In genomic region chr1:247966520-247967204, GRCh38 we compare ENCODE assay signal across 16 cellular contexts. TPM values are rescaled to one million over a fixed set of nuclear protein-coding genes. Genes with fewer than 3 reads are reported as not detected.
A peak's percentile ranks its signal among the peaks of the same experiment; 100 is the strongest.
DNase-seq lines count a peak whose midpoint lies in the region; ATAC-seq, FAIRE-seq and TF ChIP-seq lines count a peak whose summit lies in the region.
"Had no signal": no experiment of that assay in that cellular context is flagged by ENCODE, and none has a peak within 500 bp of the region (broad histone marks: within the 10 kb centered on the region; RNA-seq: fewer than 3 reads in every experiment).

No MANE protein-coding gene starts in this region.

- H3K9me3 ChIP-seq in BLaER1 (no peaks in the 10 kb centered on the region), stomach (peaks cover 0 to 5% (median 0%) of the 10 kb centered on the region in 4 donors)
- H3K9me3 ChIP-seq: body of pancreas, Peyer's patch had no signal

- TF ChIP-seq CTCF in stomach (IDR thresholded peaks at IDR 0.05) = no peak

- H3K4me2 ChIP-seq in BLaER1 = peak overlapping the region; percentile 21

- H3K4me3 ChIP-seq in BLaER1 (no peak overlapping the region), stomach (no peak overlapping the region)
- H3K4me3 ChIP-seq: body of pancreas, GM23248, Peyer's patch had no signal

- H3K27ac ChIP-seq in BLaER1 (no peak overlapping the region), stomach (no peak overlapping the region)
- H3K27ac ChIP-seq: body of pancreas, GM23248, Peyer's patch had no signal

- peaks cover 9% of the 10 kb centered on the region; the same call in 1 of the 2 replicates for H3K4me1 ChIP-seq in BLaER1
- H3K4me1 ChIP-seq in stomach = no peaks in the 10 kb centered on the region
- H3K4me1 ChIP-seq: body of pancreas, Peyer's patch had no signal

- 57 to 68% (median 65%) methylated on average over 5 of the region's 5 CpGs for WGBS in stomach, 5 donors

- H3K9ac ChIP-seq in BLaER1 = no peak overlapping the region
- H3K9ac ChIP-seq: GM23248 had no signal

- no peaks in the 10 kb centered on the region for H4K20me1 ChIP-seq in BLaER1

- H3K36me3 ChIP-seq in BLaER1 (no peaks in the 10 kb centered on the region), stomach (no peaks in the 10 kb centered on the region)
- H3K36me3 ChIP-seq: Peyer's patch had no signal

- FAIRE-seq in GM19239 (lab: Jason Lieb, UNC) = peak; percentile 75
- FAIRE-seq: TTC549 had no signal

- TF ChIP-seq EP300 in stomach (IDR thresholded peaks at IDR 0.05) = no peak

- H3K27me3 ChIP-seq in BLaER1 (no peaks in the 10 kb centered on the region), stomach (no peaks in the 10 kb centered on the region)
- H3K27me3 ChIP-seq: body of pancreas, Peyer's patch had no signal

- no peak for DNase-seq in GM19239 (ENCODE audit: insufficient read length, low spot score)
- no peak for DNase-seq in 8988T
- DNase-seq in pons (ENCODE audit: low spot score) = no peak
- no peak for DNase-seq in central memory CD4-positive, alpha-beta T cell
- DNase-seq in stomach = no peak
- DNase-seq: ACHN, body of pancreas, GM23248, NCI-H2081, Peyer's patch, right cardiac atrium had no signal

- no peak for TF ChIP-seq POLR2A in stomach (IDR thresholded peaks at IDR 0.05)

- ATAC-seq in HG02678 (IDR thresholded peaks at IDR 0.05; ENCODE audit: unreplicated experiment) = peak; percentile 71
- peak; percentile 85 for ATAC-seq in HG03442 (IDR thresholded peaks at IDR 0.05; ENCODE audit: unreplicated experiment)
- ATAC-seq: body of pancreas, right cardiac atrium had no signal

- intact Hi-C loops in stomach (cut with DNase I; ENCODE audit: low total_unique reads) = no loop called here

RNA-seq across cellular contexts. Expression of gene OR2AK2, which starts 1.6 kb away (rescaled TPM):
- total RNA-seq in stomach = not detected
- polyA plus RNA-seq in stomach = not detected
- total RNA-seq: body of pancreas, GM23248, Peyer's patch, right cardiac atrium, urinary bladder had no signal
- polyA plus RNA-seq: GM23248, right cardiac atrium, urinary bladder had no signal

RNA-seq across cellular contexts. Expression of gene OR2L8, which starts 18.0 kb away (rescaled TPM):
- not detected for total RNA-seq in stomach
- not detected for polyA plus RNA-seq in stomach
- total RNA-seq: body of pancreas, GM23248, Peyer's patch, right cardiac atrium had no signal
- polyA plus RNA-seq: GM23248, right cardiac atrium, urinary bladder had no signal

RNA-seq across cellular contexts. Expression of gene OR2AJ1, which starts 42.0 kb away (rescaled TPM):
- 10 to 100 TPM in 1 of 5 donors, not detected in 4; 10.5 TPM for total RNA-seq in stomach
- polyA plus RNA-seq in stomach = not detected
- total RNA-seq: body of pancreas, GM23248, Peyer's patch, right cardiac atrium, urinary bladder had no signal
- polyA plus RNA-seq: GM23248, right cardiac atrium, urinary bladder had no signal

RNA-seq across cellular contexts. Expression of gene OR2T8, which starts 46.6 kb away (rescaled TPM):
- total RNA-seq in stomach = not detected
- polyA plus RNA-seq in stomach = not detected
- total RNA-seq: body of pancreas, GM23248, Peyer's patch, right cardiac atrium, urinary bladder had no signal
- polyA plus RNA-seq: GM23248, right cardiac atrium, urinary bladder had no signal

RNA-seq across cellular contexts. Expression of gene OR2L5, which starts 46.8 kb away (rescaled TPM):
- not detected for total RNA-seq in stomach
- polyA plus RNA-seq in stomach = not detected
- total RNA-seq: body of pancreas, GM23248, right cardiac atrium, urinary bladder had no signal
- polyA plus RNA-seq: GM23248, right cardiac atrium, urinary bladder had no signal
